ENCODE assay signal across 19 cellular contexts in the genomic region with DNA sequence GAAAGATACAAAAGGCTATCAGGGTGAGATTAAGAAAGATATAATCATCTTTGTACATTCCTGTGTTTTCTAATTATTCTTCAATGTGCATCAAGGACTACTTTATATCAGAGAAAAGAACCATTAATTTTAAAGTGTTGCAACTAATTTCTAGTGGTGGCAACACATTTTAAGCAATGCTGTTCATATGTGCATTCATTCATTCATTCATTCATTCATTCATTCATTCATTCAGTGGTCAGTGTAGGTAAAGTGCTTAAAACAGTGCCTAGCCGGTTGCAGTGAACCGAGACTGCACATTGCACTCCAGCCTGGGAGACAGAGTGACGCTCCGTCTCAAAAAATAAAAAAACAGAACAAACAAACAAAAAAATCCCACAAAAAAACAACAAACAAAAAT.
DNase-seq lines count a peak whose midpoint lies in the region; ATAC-seq, FAIRE-seq and TF ChIP-seq lines count a peak whose summit lies in the region.
"Had no signal": no experiment of that assay in that cellular context is flagged by ENCODE, and none has a peak within 500 bp of the region (broad histone marks: within the 10 kb centered on the region; RNA-seq: fewer than 3 reads in every experiment).

No MANE protein-coding gene starts in this region.

- CTCF ChIA-PET in A549 (lab: Yijun Ruan, JAX) (interaction anchor here (2.4 kb wide), 1 partner anchor 10 kb away, joined by 8 read pairs; no protein-coding TSS in a partner anchor), HEK293 (lab: Yijun Ruan, JAX) (interaction anchor here (0.6 to 1.2 kb wide), 3 partner anchors 10 to 450 kb away, joined by 3 to 8 read pairs (median 6); no protein-coding TSS in a partner anchor), K562 (lab: Yijun Ruan, JAX; ENCODE audit: low intra/inter-chr PET ratio) (no interaction called here)

- H3K27ac ChIP-seq in A549 (no peak overlapping the region), HEK293 (ENCODE audit: extremely low read depth, low read depth, low read length) (no peak overlapping the region), K562 (ENCODE audit: extremely low read depth, low read depth, low read length) (no peak overlapping the region)
- H3K27ac ChIP-seq: C4-2B had no signal

- no peak for ATAC-seq in A549
- no peak for ATAC-seq in K562
- ATAC-seq in HG03378 (IDR thresholded peaks at IDR 0.05; ENCODE audit: unreplicated experiment) = no peak
- no peak for ATAC-seq in GM21526 (IDR thresholded peaks at IDR 0.05; ENCODE audit: low FRiP score, unreplicated experiment)
- ATAC-seq: CD8-positive, alpha-beta T cell had no signal

- no peak overlapping the region for H2AFZ ChIP-seq in K562 (ENCODE audit: low read depth, low read length)

- WGBS in A549 (ENCODE audit: missing lambda C conversion rate) = 82% methylated on average over 4 of the region's 4 CpGs
- WGBS in K562 (ENCODE audit: insufficient coverage, low coverage, missing lambda C conversion rate) = 2% methylated on average over 4 of the region's 4 CpGs

- in situ Hi-C loops in K562 (cut with MboI) = no loop called here

- H3K4me2 ChIP-seq in A549 (no peak overlapping the region), K562 (ENCODE audit: insufficient read depth, low read length) (no peak overlapping the region)
- H3K4me2 ChIP-seq: BLaER1 treated with 17β-estradiol and CSF1 and Interleukin-3, amounts not matched to agents 10 nM and 100 nM had no signal

- H3K9ac ChIP-seq in K562 (ENCODE audit: insufficient read depth in 1 of 2, low read depth in 2 of 2, low read length in 2 of 2) = no peak overlapping the region
- H3K9ac ChIP-seq: BLaER1 treated with 17β-estradiol and CSF1 and Interleukin-3, amounts not matched to agents 10 nM and 100 nM had no signal

- DNase-seq in A549 (ENCODE audit: low read depth in 1 of 2, low spot score in 1 of 2) (no peak), K562 (ENCODE audit: extremely low read depth in 1 of 4, low spot score in 3 of 4) (no peak)
- DNase-seq in central memory CD4-positive, alpha-beta T cell = no peak
- DNase-seq: AML-193; Caco-2; Calu3; CD4-positive, alpha-beta T cell; CD8-positive, alpha-beta T cell; DMS79 treated with DMSO at 0.1 percent for 48 hours; GDM1 had no signal

- H3K4me3 ChIP-seq in A549 (no peak overlapping the region), HEK293 (ENCODE audit: low read depth, low read length) (no peak overlapping the region), K562 (no peak overlapping the region)
- H3K4me3 ChIP-seq: BLaER1 treated with 17β-estradiol and CSF1 and Interleukin-3, amounts not matched to agents 10 nM and 100 nM had no signal

- POLR2A ChIA-PET in A549 (lab: Yijun Ruan, JAX) (no interaction called here), HEK293 (lab: Yijun Ruan, JAX) (interaction anchor here (1.1 kb wide), 1 partner anchor 9 kb away, joined by 3 read pairs; no protein-coding TSS in a partner anchor), K562 (lab: Yijun Ruan, JAX) (no interaction called here)

- FAIRE-seq in A549 (lab: Jason Lieb, UNC) (peak; percentile 96), K562 (lab: Jason Lieb, UNC) (no peak)
- FAIRE-seq: A204.1, D721Med, GM12891, GM19239 had no signal

- H3K27me3 ChIP-seq in K562 (ENCODE audit: control insufficient read depth in 2 of 2, insufficient read depth in 2 of 2, low read length in 2 of 2) = peaks cover 0 to 24% of the 10 kb centered on the region in 2 experiments; a peak in 4 of 5 replicates
- H3K27me3 ChIP-seq: BLaER1 treated with 17β-estradiol and CSF1 and Interleukin-3, amounts not matched to agents 10 nM and 100 nM had no signal

- H3K9me3 ChIP-seq in A549 = no peaks in the 10 kb centered on the region
- no peaks in the 10 kb centered on the region for H3K9me3 ChIP-seq in HEK293 (ENCODE audit: control insufficient read depth, insufficient read depth, low read depth, low read length)
- no peaks in the 10 kb centered on the region for H3K9me3 ChIP-seq in K562 (replicated peaks; ENCODE audit: control insufficient read depth, insufficient read depth, low read depth, low read length)
- H3K9me3 ChIP-seq: BLaER1 treated with 17β-estradiol and CSF1 and Interleukin-3, amounts not matched to agents 10 nM and 100 nM; Caco-2 had no signal

- no peaks in the 10 kb centered on the region for H4K20me1 ChIP-seq in K562 (replicated peaks; ENCODE audit: control insufficient read depth, insufficient read depth, low read length)
- H4K20me1 ChIP-seq: BLaER1 treated with 17β-estradiol and CSF1 and Interleukin-3, amounts not matched to agents 10 nM and 100 nM had no signal

- BruUV-seq in K562 (replicated peaks; lab: Mats Ljungman, UMichigan) = no TSS peak

- TF ChIP-seq RAD21 in A549 (conservative IDR thresholded peaks at IDR 0.05 in 1 of 2, IDR thresholded peaks at IDR 0.05 in 1 of 2) (no peak), K562 (CRISPR knock-in tag; conservative IDR thresholded peaks at IDR 0.05 in 1 of 2, IDR thresholded peaks at IDR 0.05 in 1 of 2) (no peak)

- TF ChIP-seq EP300 in A549 (IDR thresholded peaks at IDR 0.05) = no peak
- TF ChIP-seq EP300 in K562 (IDR thresholded peaks at IDR 0.05; ENCODE audit: low read length) = no peak

- H3K36me3 ChIP-seq in HEK293 (ENCODE audit: control insufficient read depth in 2 of 2, insufficient read depth in 1 of 2, low read length in 2 of 2) (no peaks in the 10 kb centered on the region), K562 (ENCODE audit: control insufficient read depth, insufficient read depth, low read length) (no peaks in the 10 kb centered on the region)
- H3K36me3 ChIP-seq: BLaER1 treated with 17β-estradiol and CSF1 and Interleukin-3, amounts not matched to agents 10 nM and 100 nM had no signal

- intact Hi-C loops in K562 (cut with micrococcal nuclease) = no loop called here

- no peak for TF ChIP-seq CTCF in A549 (IDR thresholded peaks at IDR 0.05)
- no peak for TF ChIP-seq CTCF in HEK293 (tag by site-specific recombination; IDR thresholded peaks at IDR 0.05)
- TF ChIP-seq CTCF in K562 (IDR thresholded peaks at IDR 0.05 in 2 of 3, conservative IDR thresholded peaks at IDR 0.05 in 1 of 3; ENCODE audit: insufficient read depth in 2 of 3, low read depth in 1 of 3, low read length in 3 of 3) = no peak

- TF ChIP-seq POLR2A in A549 (IDR thresholded peaks at IDR 0.05; ENCODE audit: low read length) = no peak
- no peak for TF ChIP-seq POLR2A in K562 (conservative IDR thresholded peaks at IDR 0.05)

- no peaks in the 10 kb centered on the region for H3K79me2 ChIP-seq in K562 (ENCODE audit: control insufficient read depth, insufficient read depth, low read length)

- H3K4me1 ChIP-seq in A549 (no peaks in the 10 kb centered on the region), HEK293 (ENCODE audit: control insufficient read depth, insufficient read depth, low read length) (no peaks in the 10 kb centered on the region), K562 (replicated peaks in 1 of 2; ENCODE audit: control insufficient read depth in 2 of 2, insufficient read depth in 2 of 2, low read length in 2 of 2) (no peaks in the 10 kb centered on the region)
- H3K4me1 ChIP-seq: Caco-2 had no signal

- H3K9me1 ChIP-seq in K562 (ENCODE audit: control insufficient read depth, insufficient read depth, low read length) = no peaks in the 10 kb centered on the region

TF ChIP-seq in A549, 52 proteins besides CTCF, POLR2A, EP300 and RAD21:
- TF ChIP-seq KDM5A (IDR thresholded peaks at IDR 0.05) = no peak

TF ChIP-seq in HEK293, 187 proteins besides CTCF, POLR2A, EP300 and RAD21:
- TF ChIP-seq ZNF24 (tag by site-specific recombination; IDR thresholded peaks at IDR 0.05) (peak; percentile 93), REPIN1 (tag by site-specific recombination; IDR thresholded peaks at IDR 0.05; ENCODE audit: low read depth) (no peak)
TF ChIP-seq in HEK293: peak in this region for 1.

TF ChIP-seq in K562, 482 proteins besides CTCF, POLR2A, EP300 and RAD21:
- TF ChIP-seq NONO (IDR thresholded peaks at IDR 0.05; ENCODE audit: low read depth in 2 of 2, low read length in 1 of 2) (no peak), ZNF24 (IDR thresholded peaks at IDR 0.05) (peak; percentile 81; the same call in 1 of the 2 replicates)
